In genomic region chr9:136578915-136579637, GRCh38 we compare ENCODE assay signal across 8 cellular contexts. TPM values are rescaled to one million over a fixed set of nuclear protein-coding genes. Genes with fewer than 3 reads are reported as not detected.
DNase-seq lines count a peak whose midpoint lies in the region; ATAC-seq, FAIRE-seq and TF ChIP-seq lines count a peak whose summit lies in the region.
"Had no signal": no experiment of that assay in that cellular context is flagged by ENCODE, and none has a peak within 500 bp of the region (broad histone marks: within the 10 kb centered on the region; RNA-seq: fewer than 3 reads in every experiment).

No MANE protein-coding gene starts in this region.

- WGBS in GM12878 (ENCODE audit: insufficient coverage, insufficient replicate concordance, low lambda C conversion rate, missing lambda C conversion rate) = 14% methylated on average over 15 of the region's 15 CpGs

- SMC1A ChIA-PET in GM12878 (lab: Charles Lee; ENCODE audit: uncharacterized antibody, unreplicated experiment) = interaction anchor here (1.0 to 2.0 kb wide), 2 partner anchors 15 to 21 kb away, joined by 3 to 10 read pairs; no protein-coding TSS in a partner anchor

- TF ChIP-seq EP300 in GM12878 (IDR thresholded peaks at IDR 0.05; ENCODE audit: borderline replicate concordance in 1 of 2, control insufficient read depth in 1 of 2, low read depth in 2 of 2, low read length in 2 of 2) = no peak

- FAIRE-seq in GM12878 (lab: Jason Lieb, UNC) = no peak

- peak overlapping the region in 1 of 2 donors; percentile 5 for H3K27ac Mint-ChIP-seq in natural killer cell

- H4K20me1 ChIP-seq in GM12878 (ENCODE audit: control insufficient read depth, insufficient read depth) = no peaks in the 10 kb centered on the region

- H3K4me3 ChIP-seq in GM06990 (replicated peaks; ENCODE audit: low read depth, low read length) = no peak overlapping the region
- no peak overlapping the region for H3K4me3 ChIP-seq in GM12878
- no peak overlapping the region for H3K4me3 ChIP-seq in HAP-1

- no peaks in the 10 kb centered on the region for H3K27me3 Mint-ChIP-seq in natural killer cell (ENCODE audit: low read depth in 2 of 2)

- no peak for TF ChIP-seq RAD21 in GM12878 (IDR thresholded peaks at IDR 0.05; ENCODE audit: insufficient read depth, low read depth, low read length)

- POLR2A ChIA-PET in GM12878 (lab: Charles Lee) = interaction anchor here (0.6 kb wide), 2 partner anchors 28 to 58 kb away, joined by 3 read pairs; no protein-coding TSS in a partner anchor

- intact Hi-C loops in GM12878 (cut with micrococcal nuclease; ENCODE audit: unreplicated experiment) = no loop called here
- intact Hi-C loops in natural killer cell (cut with micrococcal nuclease) = no loop called here

- no peaks in the 10 kb centered on the region for H3K9me3 Mint-ChIP-seq in natural killer cell

- RAD21 ChIA-PET in GM12878 (lab: Charles Lee; ENCODE audit: unreplicated experiment) = no interaction called here

- no peak for TF ChIP-seq POLR2A in GM12878 (IDR thresholded peaks at IDR 0.05; ENCODE audit: low read depth, low read length)

- TF ChIP-seq CTCF in GM06990 (IDR thresholded peaks at IDR 0.05; ENCODE audit: insufficient read depth, low read length, poor library complexity, severe bottlenecking) (peak; percentile 5), GM12878 (IDR thresholded peaks at IDR 0.05 in 2 of 3, conservative IDR thresholded peaks at IDR 0.05 in 1 of 3; ENCODE audit: control insufficient read depth in 2 of 3, extremely low read depth in 1 of 3, insufficient read depth in 1 of 3, low read depth in 3 of 3, low read length in 3 of 3) (no peak), natural killer cell (IDR thresholded peaks at IDR 0.05) (no peak)

- H3K9me3 ChIP-seq in GM12878 (replicated peaks; ENCODE audit: control insufficient read depth, insufficient read depth, low read length) = no peaks in the 10 kb centered on the region; the same call in 2 of the 3 replicates
- H3K9me3 ChIP-seq in HAP-1 = no peaks in the 10 kb centered on the region

- no peak overlapping the region for H2AFZ ChIP-seq in GM12878 (ENCODE audit: control insufficient read depth, low read depth, low read length)

- H3K9ac ChIP-seq in GM12878 (ENCODE audit: control insufficient read depth, insufficient read depth, low read length) = no peak overlapping the region

- H3K4me3 Mint-ChIP-seq in natural killer cell = no peak overlapping the region

- H3K4me1 ChIP-seq in GM12878 (ENCODE audit: control insufficient read depth, insufficient read depth, low read length) (peaks cover 9% of the 10 kb centered on the region), HAP-1 (no peaks in the 10 kb centered on the region)

- DNase-seq in GM06990 (ENCODE audit: extremely low read depth, insufficient read length) = no peak
- DNase-seq in M059J (ENCODE audit: low read depth) = peak; percentile 31
- no peak for DNase-seq in GM12878 (ENCODE audit: low read depth, low spot score)
- no peak for DNase-seq in natural killer cell
- DNase-seq in HAP-1 (ENCODE audit: low spot score in 2 of 2) = no peak
- no peak for DNase-seq in nucleus accumbens (lab: John Stamatoyannopoulos, UW)
- DNase-seq: NCI-H1105 treated with DMSO at 0.1 percent for 48 hours had no signal

- H3K36me3 ChIP-seq in GM06990 (ENCODE audit: control insufficient read depth, insufficient read depth, low read length) (no peaks in the 10 kb centered on the region), GM12878 (ENCODE audit: control insufficient read depth in 2 of 2, insufficient read depth in 2 of 2, low read length in 1 of 2) (no peaks in the 10 kb centered on the region), HAP-1 (replicated peaks) (no peaks in the 10 kb centered on the region)

- H3K4me1 Mint-ChIP-seq in natural killer cell = peaks cover 11 to 25% of the 10 kb centered on the region in 2 donors

- ATAC-seq in GM12878 (peak; percentile 42), natural killer cell (peak in 2 of 3 donors; percentile 22 to 36), HG02884 (IDR thresholded peaks at IDR 0.05; ENCODE audit: unreplicated experiment) (no peak)

- in situ Hi-C loops in GM12878 (cut with MboI) = no loop called here
- in situ Hi-C loops in HAP-1 (cut with MboI; ENCODE audit: low sequenced_read_pairs) = no loop called here

- H3K27me3 ChIP-seq in GM06990 (replicated peaks; ENCODE audit: control insufficient read depth, insufficient read depth, low read length) (no peaks in the 10 kb centered on the region), GM12878 (replicated peaks in 1 of 2; ENCODE audit: control insufficient read depth in 2 of 2, insufficient read depth in 2 of 2, low read length in 1 of 2) (no peaks in the 10 kb centered on the region), HAP-1 (ENCODE audit: low read depth) (no peaks in the 10 kb centered on the region)

- H3K79me2 ChIP-seq in GM12878 (ENCODE audit: control insufficient read depth, insufficient read depth, low read length) = no peaks in the 10 kb centered on the region

- no peak overlapping the region for H3K4me2 ChIP-seq in GM12878 (ENCODE audit: control insufficient read depth, insufficient read depth)

- no peaks in the 10 kb centered on the region for H3K36me3 Mint-ChIP-seq in natural killer cell

- H3K27ac ChIP-seq in GM12878 (ENCODE audit: control insufficient read depth, insufficient read depth) = no peak overlapping the region

- BruUV-seq in GM12878 (replicated peaks; lab: Mats Ljungman, UMichigan) = no TSS peak

- CTCF ChIA-PET in GM12878 (lab: Yijun Ruan, JAX) = interaction anchor here (1.4 kb wide), 1 partner anchor 51 kb away, joined by 4 read pairs; no protein-coding TSS in a partner anchor

TF ChIP-seq in GM12878, 131 proteins besides CTCF, POLR2A, EP300 and RAD21:
- TF ChIP-seq TCF3 (IDR thresholded peaks at IDR 0.05; ENCODE audit: borderline replicate concordance, insufficient read depth, low read depth, low read length) (0 out of 2 replicates have a peak, but pooled peaks have one; percentile 12), IKZF2 (IDR thresholded peaks at IDR 0.05) (peak in 1 of 2 experiments; percentile 47; a peak in 3 of 4 replicates), NR2F1 (conservative IDR thresholded peaks at IDR 0.05) (peak; percentile 27; the same call in 1 of the 2 replicates), BMI1 (IDR thresholded peaks at IDR 0.05; ENCODE audit: borderline replicate concordance) (no peak)

RNA-seq across cellular contexts. Expression of gene NOTCH1, which starts 33.2 kb away (rescaled TPM):
- total RNA-seq in M059J (2014; rRNA removed; shearing (Covaris generic)) = 6.4 and 12.1 TPM in 2 replicates
- total RNA-seq in GM12878 (2013; cell fraction: nucleolus; rRNA removed) = 114 and 132 TPM in 2 replicates
- 6.9 and 9.7 TPM in 2 replicates for total RNA-seq in GM12878 (2014; rRNA removed)
- 1.8 and 2.5 TPM in 2 replicates for total RNA-seq in GM12878 (2014; rRNA removed; fragmentation: Illumina TruSeq; extraction: Trizol)
- total RNA-seq in GM12878 (2021) = 38.6 and 40.0 TPM in 2 replicates
- polyA plus RNA-seq in GM12878 (2011; ENCODE audit: low read depth) = 2.6 TPM
- 1.4 TPM in 2 replicates for polyA plus RNA-seq in GM12878 (2011; rRNA removed)
- 4.7 and 4.9 TPM in 2 replicates for polyA plus RNA-seq in GM12878 (2011; cell fraction: cytosol; rRNA removed)
- 31.3 and 51.1 TPM in 2 replicates for polyA plus RNA-seq in GM12878 (2011; cell fraction: nucleus; rRNA removed)
- 7.3 and 8.7 TPM in 2 replicates for polyA plus RNA-seq in GM12878 (2012)
- 1.1 and 2.7 TPM in 2 replicates for polyA plus RNA-seq in GM12878 (2014; fragmentation: Illumina TruSeq; extraction: Trizol)
- polyA plus RNA-seq in GM12878 (2014; fragmentation: Nextera tagmentation; extraction: Ambion mirVana) = under 1 TPM; 0.02 to 0.24 TPM
- polyA plus RNA-seq in GM12878 (2014; rRNA removed) = 12.4 and 12.7 TPM in 2 replicates
- polyA plus RNA-seq in GM12878 (2016; fragmentation: Nextera tagmentation; extraction: Ambion mirVana) = 1 to 10 TPM; 4.7 to 6.8 TPM
- 4.2 and 12.3 TPM in 2 replicates for polyA minus RNA-seq in GM12878 (2011; rRNA and poly(A)+ RNA removed)
- 20.2 and 32.2 TPM in 2 replicates for polyA minus RNA-seq in GM12878 (2011; cell fraction: cytosol; rRNA and poly(A)+ RNA removed)
- 14.4 and 23.8 TPM in 2 replicates for polyA minus RNA-seq in GM12878 (2011; cell fraction: nucleus; rRNA and poly(A)+ RNA removed)
- total RNA-seq in natural killer cell = 100 to 1,000 TPM; 126 to 228 (median 192) TPM
